In the genomic region with DNA sequence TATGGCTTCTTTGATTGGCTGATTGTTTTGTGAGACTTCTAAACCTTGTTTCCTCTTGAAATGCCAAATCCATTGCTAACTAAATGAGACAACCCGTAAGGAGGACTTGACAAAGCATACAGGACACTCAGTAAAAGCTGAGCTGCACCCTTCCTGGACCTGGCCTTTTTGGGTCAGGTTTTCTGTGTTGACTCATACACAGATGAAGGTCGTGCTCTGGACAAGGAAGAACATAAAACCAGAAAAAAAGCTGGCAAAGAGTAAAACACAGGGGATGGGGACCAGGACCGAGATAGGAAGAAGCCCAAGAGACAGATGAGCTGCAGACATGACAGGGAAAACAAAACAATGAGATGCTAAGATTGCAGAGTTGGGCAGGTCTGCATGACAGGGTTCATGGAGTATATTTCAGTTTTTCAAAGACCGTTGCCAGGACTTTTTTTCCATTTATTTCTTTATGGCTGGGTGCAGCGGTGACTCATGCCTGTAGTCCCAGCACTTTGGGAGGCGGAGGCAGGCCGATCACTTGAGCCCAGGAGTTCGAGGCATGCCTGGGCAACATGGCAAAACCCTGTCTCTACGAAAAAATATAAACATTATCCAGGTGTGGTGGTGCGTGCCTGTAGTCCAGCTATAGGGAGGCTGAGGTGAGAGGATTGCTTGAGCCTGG, we compare ENCODE assay signal across 14 cellular contexts. TPM values are rescaled to one million over a fixed set of nuclear protein-coding genes. Genes with fewer than 3 reads are reported as not detected.
A peak's percentile ranks its signal among the peaks of the same experiment; 100 is the strongest.
DNase-seq lines count a peak whose midpoint lies in the region; ATAC-seq and TF ChIP-seq lines count a peak whose summit lies in the region.
"Had no signal": no experiment of that assay in that cellular context is flagged by ENCODE, and none has a peak within 500 bp of the region (broad histone marks: within the 10 kb centered on the region; RNA-seq: fewer than 3 reads in every experiment).

No MANE protein-coding gene starts in this region.

- H3K27me3 Mint-ChIP-seq in chondrocyte (ENCODE audit: low read depth): no peaks in the 10 kb centered on the region

- CTCF ChIA-PET in HEK293T (lab: Yijun Ruan, JAX): interaction anchor here (0.6 to 0.7 kb wide), 2 partner anchors 241 to 941 kb away, joined by 4 read pairs; no protein-coding TSS in a partner anchor

- intact Hi-C loops in left colon (cut with DNase I, micrococcal nuclease): no loop called here

- H3K4me3 Mint-ChIP-seq in chondrocyte (ENCODE audit: unreplicated experiment): no peak overlapping the region
- H3K4me3 Mint-ChIP-seq: activated T-helper 1 cell treated with anti-CD3 and anti-CD28 coated beads, Interleukin-12 subunit alpha, Interleukin-12 subunit beta, Interleukin-2, Interleukin-4 antibody, amounts not matched to agents 30 ng/mL and 10 ng/mL and 1 ng/mL, durations not matched to agents 14 hours and 24 hours and 36 hours; CD8-positive, alpha-beta memory T cell had no signal

- no peaks in the 10 kb centered on the region for H3K27me3 ChIP-seq in thymus (ENCODE audit: control insufficient read depth, insufficient read depth)
- H3K27me3 ChIP-seq: body of pancreas, tibial artery had no signal

- H3K4me1 Mint-ChIP-seq in chondrocyte (ENCODE audit: low read depth): peaks cover 75% of the 10 kb centered on the region
- H3K4me1 Mint-ChIP-seq: CD8-positive, alpha-beta memory T cell had no signal

- H3K4me1 ChIP-seq in thymus (ENCODE audit: control insufficient read depth, insufficient read depth, low read length): no peaks in the 10 kb centered on the region
- H3K4me1 ChIP-seq: body of pancreas had no signal

- no peak overlapping the region for H3K4me3 ChIP-seq in thymus (ENCODE audit: low read length)
- H3K4me3 ChIP-seq: body of pancreas, tibial artery had no signal

- 88% methylated on average over 10 of the region's 10 CpGs for WGBS in thymus

- peak; percentile 49 for DNase-seq in DMS53 (lab: John Stamatoyannopoulos, UW)
- DNase-seq in DMS53 treated with DMSO at 0.1 percent for 48 hours (lab: John Stamatoyannopoulos, UW; ENCODE audit: unreplicated experiment): no peak
- DNase-seq in chondrocyte (ENCODE audit: low spot score): no peak
- peak; percentile 44 to 61 for DNase-seq in left colon
- no peak for DNase-seq in HEK293T (ENCODE audit: extremely low spot score)
- DNase-seq in GM19240 (ENCODE audit: insufficient read length, low spot score): no peak
- no peak for DNase-seq in activated naive CD4-positive, alpha-beta T cell treated with anti-CD3 and anti-CD28 coated beads, Interleukin-2, amount 50 U/mL, for 72 hours (ENCODE audit: low spot score in 2 of 2)
- DNase-seq: body of pancreas; CD8-positive, alpha-beta memory T cell; Kasumi-1; tibial artery had no signal

- H3K36me3 ChIP-seq in thymus (ENCODE audit: control insufficient read depth, insufficient read depth): no peaks in the 10 kb centered on the region
- H3K36me3 ChIP-seq: tibial artery had no signal

- H3K9me3 ChIP-seq in thymus (ENCODE audit: control insufficient read depth): no peaks in the 10 kb centered on the region
- H3K9me3 ChIP-seq: body of pancreas, tibial artery had no signal

- POLR2A ChIA-PET in HEK293T (lab: Yijun Ruan, JAX): no interaction called here

- H3K27ac Mint-ChIP-seq in chondrocyte (ENCODE audit: unreplicated experiment): peak overlapping the region; percentile 86
- peak overlapping the region in 1 of 2 donors; percentile 52 for H3K27ac Mint-ChIP-seq in activated naive CD4-positive, alpha-beta T cell treated with anti-CD3 and anti-CD28 coated beads, Interleukin-2, amount 50 U/mL, for 72 hours
- H3K27ac Mint-ChIP-seq: activated T-helper 1 cell treated with anti-CD3 and anti-CD28 coated beads, Interleukin-12 subunit alpha, Interleukin-12 subunit beta, Interleukin-2, Interleukin-4 antibody, amounts not matched to agents 30 ng/mL and 10 ng/mL and 1 ng/mL, durations not matched to agents 14 hours and 24 hours and 36 hours had no signal

- peak overlapping the region; percentile 9 for H3K27ac ChIP-seq in thymus (ENCODE audit: low read depth)
- H3K27ac ChIP-seq: 22Rv1, body of pancreas had no signal

- no peak for TF ChIP-seq CTCF in chondrocyte (IDR thresholded peaks at IDR 0.05)

- peak; percentile 87 for ATAC-seq in left colon
- no peak for ATAC-seq in activated naive CD4-positive, alpha-beta T cell treated with anti-CD3 and anti-CD28 coated beads, Interleukin-2, amount 50 U/mL, for 72 hours
- ATAC-seq: body of pancreas had no signal

- H3K9me3 Mint-ChIP-seq in chondrocyte (ENCODE audit: low read depth): peaks cover 6% of the 10 kb centered on the region
- peaks cover 1 to 4% of the 10 kb centered on the region in 2 donors for H3K9me3 Mint-ChIP-seq in activated naive CD4-positive, alpha-beta T cell treated with anti-CD3 and anti-CD28 coated beads, Interleukin-2, amount 50 U/mL, for 72 hours
- H3K9me3 Mint-ChIP-seq: activated T-helper 1 cell treated with anti-CD3 and anti-CD28 coated beads, Interleukin-12 subunit alpha, Interleukin-12 subunit beta, Interleukin-2, Interleukin-4 antibody, amounts not matched to agents 30 ng/mL and 10 ng/mL and 1 ng/mL, durations not matched to agents 14 hours and 24 hours and 36 hours had no signal

- H3K36me3 Mint-ChIP-seq in chondrocyte (ENCODE audit: low read depth): no peaks in the 10 kb centered on the region
- H3K36me3 Mint-ChIP-seq in activated naive CD4-positive, alpha-beta T cell treated with anti-CD3 and anti-CD28 coated beads, Interleukin-2, amount 50 U/mL, for 72 hours: no peaks in the 10 kb centered on the region

TF ChIP-seq in HEK293T, 16 proteins besides CTCF, POLR2A, EP300 and RAD21:
- TF ChIP-seq, protein P1, sequence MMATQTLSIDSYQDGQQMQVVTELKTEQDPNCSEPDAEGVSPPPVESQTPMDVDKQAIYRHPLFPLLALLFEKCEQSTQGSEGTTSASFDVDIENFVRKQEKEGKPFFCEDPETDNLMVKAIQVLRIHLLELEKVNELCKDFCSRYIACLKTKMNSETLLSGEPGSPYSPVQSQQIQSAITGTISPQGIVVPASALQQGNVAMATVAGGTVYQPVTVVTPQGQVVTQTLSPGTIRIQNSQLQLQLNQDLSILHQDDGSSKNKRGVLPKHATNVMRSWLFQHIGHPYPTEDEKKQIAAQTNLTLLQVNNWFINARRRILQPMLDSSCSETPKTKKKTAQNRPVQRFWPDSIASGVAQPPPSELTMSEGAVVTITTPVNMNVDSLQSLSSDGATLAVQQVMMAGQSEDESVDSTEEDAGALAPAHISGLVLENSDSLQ (IDR thresholded peaks at IDR 0.05): no peak
- TF ChIP-seq ELF4 (IDR thresholded peaks at IDR 0.05): no peak

RNA-seq across cellular contexts. Expression of a gene that starts 41.4 kb away (rescaled TPM):
- 22.7 to 25.4 TPM (median 23.7 TPM) in 3 replicates for total RNA-seq in chondrocyte
- total RNA-seq in left colon: 10 to 100 TPM; 35.2 to 37.5 TPM
- 32.6 TPM for polyA plus RNA-seq in thymus
- total RNA-seq in activated naive CD4-positive, alpha-beta T cell treated with anti-CD3 and anti-CD28 coated beads, Interleukin-2, amount 50 U/mL, for 72 hours: 10 to 100 TPM; 14.6 to 36.9 TPM

Comparison
In these comparisons a context has a peak if more than half of its experiments do, and no peak if none do; other contexts are left out.
1. DNase-seq: peak in DMS53 (single experiment) and left colon (2 of 2); none in DMS53 treated with DMSO at 0.1 percent for 48 hours (single experiment), chondrocyte (single experiment), HEK293T (single experiment), GM19240 (single experiment) and activated naive CD4-positive, alpha-beta T cell treated with anti-CD3 and anti-CD28 coated beads, Interleukin-2, amount 50 U/mL, for 72 hours (0 of 2).